12 cellular contexts compared by ENCODE assay signal in the genomic region with DNA sequence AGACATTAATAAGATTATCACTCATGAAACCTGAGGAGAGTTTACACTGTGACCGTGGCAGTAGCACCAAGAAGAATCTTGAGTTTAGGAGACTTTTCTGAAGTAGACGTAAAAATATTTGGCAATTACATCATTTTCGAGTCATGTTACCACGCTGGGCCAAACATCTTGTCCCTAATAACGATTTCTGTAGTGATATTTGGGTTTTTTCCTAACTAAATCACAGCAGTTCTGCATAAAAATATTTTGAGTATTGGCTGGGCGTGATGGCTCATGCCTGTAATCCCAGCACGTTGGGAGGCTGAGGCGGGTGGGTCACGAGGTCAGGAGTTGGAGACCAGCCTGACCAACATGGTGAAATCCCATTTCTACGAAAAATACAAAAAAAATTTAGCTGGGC.
"Had no signal": no experiment of that assay in that cellular context is flagged by ENCODE, and none has a peak within 500 bp of the region (broad histone marks: within the 10 kb centered on the region; RNA-seq: fewer than 3 reads in every experiment).

No MANE protein-coding gene starts in this region.

- H3K27ac ChIP-seq: gastroesophageal sphincter, left lung, suprapubic skin had no signal

- ATAC-seq: effector memory CD8-positive, alpha-beta T cell; gastroesophageal sphincter; left lung; right cardiac atrium; T-cell had no signal

- H3K4me1 ChIP-seq: gastroesophageal sphincter, left lung had no signal

- H3K4me3 ChIP-seq: gastroesophageal sphincter, left lung, suprapubic skin had no signal

- H3K27me3 ChIP-seq: gastroesophageal sphincter, left lung, suprapubic skin had no signal

- DNase-seq: activated CD4-positive, alpha-beta T cell treated with anti-CD3 and anti-CD28 coated beads, Interleukin-2, amount 10 ng/mL, durations not matched to agents 7 days and 5 days; activated CD8-positive, alpha-beta memory T cell treated with anti-CD3 and anti-CD28 coated beads for 24 hours; activated naive CD8-positive, alpha-beta T cell treated with anti-CD3 and anti-CD28 coated beads, Interleukin-2, amount 10 ng/mL, durations not matched to agents 7 days and 5 days; anterior cingulate cortex; dermis blood vessel endothelial cell; effector memory CD8-positive, alpha-beta T cell; left lung; T-cell; T-helper 9 cell had no signal

- H3K36me3 ChIP-seq: gastroesophageal sphincter, left lung, suprapubic skin had no signal

- H3K9me3 ChIP-seq: gastroesophageal sphincter, left lung, suprapubic skin had no signal
